Comparison of ENCODE assay signal across 1 cellular context in the genomic region with DNA sequence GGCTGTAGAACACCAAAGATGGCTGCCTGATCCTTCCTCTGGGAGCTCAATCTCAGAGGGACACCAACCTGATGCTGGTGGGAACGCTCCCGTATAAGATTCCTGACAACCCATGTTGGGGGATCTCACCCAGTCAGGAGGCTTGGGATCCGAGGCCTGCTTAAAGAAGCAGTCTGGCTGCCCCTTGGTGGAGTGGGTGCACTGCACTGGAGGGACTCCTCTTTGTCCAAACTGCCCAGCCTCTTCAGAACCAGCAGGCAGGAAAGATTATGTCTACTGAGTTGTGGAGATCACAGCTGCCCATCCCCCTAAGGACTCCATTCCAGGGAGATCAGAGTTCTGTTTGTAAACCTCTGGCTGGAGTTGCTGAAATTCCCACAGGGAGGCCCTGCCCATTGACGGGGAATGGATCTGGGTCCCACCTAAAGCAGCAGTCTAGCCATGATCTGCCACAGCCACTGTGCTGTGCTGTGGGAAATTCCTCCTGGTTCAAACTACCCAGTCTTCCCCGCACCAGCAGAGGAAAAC.
TF ChIP-seq lines count a peak whose summit lies in the region.

No MANE protein-coding gene starts in this region.

TF ChIP-seq in K562, 482 proteins besides CTCF, POLR2A, EP300 and RAD21:
- TF ChIP-seq TRIM28 (IDR thresholded peaks at IDR 0.05) (no peak), NRF1 (conservative IDR thresholded peaks at IDR 0.05 in 1 of 2, IDR thresholded peaks at IDR 0.05 in 1 of 2) (no peak), ZNF75A (CRISPR knock-in tag; IDR thresholded peaks at IDR 0.05) (peak; percentile 47; the same call in 1 of the 2 replicates)
- TF ChIP-seq, protein P1, sequence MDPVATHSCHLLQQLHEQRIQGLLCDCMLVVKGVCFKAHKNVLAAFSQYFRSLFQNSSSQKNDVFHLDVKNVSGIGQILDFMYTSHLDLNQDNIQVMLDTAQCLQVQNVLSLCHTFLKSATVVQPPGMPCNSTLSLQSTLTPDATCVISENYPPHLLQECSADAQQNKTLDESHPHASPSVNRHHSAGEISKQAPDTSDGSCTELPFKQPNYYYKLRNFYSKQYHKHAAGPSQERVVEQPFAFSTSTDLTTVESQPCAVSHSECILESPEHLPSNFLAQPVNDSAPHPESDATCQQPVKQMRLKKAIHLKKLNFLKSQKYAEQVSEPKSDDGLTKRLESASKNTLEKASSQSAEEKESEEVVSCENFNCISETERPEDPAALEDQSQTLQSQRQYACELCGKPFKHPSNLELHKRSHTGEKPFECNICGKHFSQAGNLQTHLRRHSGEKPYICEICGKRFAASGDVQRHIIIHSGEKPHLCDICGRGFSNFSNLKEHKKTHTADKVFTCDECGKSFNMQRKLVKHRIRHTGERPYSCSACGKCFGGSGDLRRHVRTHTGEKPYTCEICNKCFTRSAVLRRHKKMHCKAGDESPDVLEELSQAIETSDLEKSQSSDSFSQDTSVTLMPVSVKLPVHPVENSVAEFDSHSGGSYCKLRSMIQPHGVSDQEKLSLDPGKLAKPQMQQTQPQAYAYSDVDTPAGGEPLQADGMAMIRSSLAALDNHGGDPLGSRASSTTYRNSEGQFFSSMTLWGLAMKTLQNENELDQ (CRISPR knock-in tag; IDR thresholded peaks at IDR 0.05; ENCODE audit: borderline replicate concordance), result no peak
